In genomic region chr10:33559105-33559504, GRCh38 we compare ENCODE assay signal across 9 cellular contexts.
DNase-seq lines count a peak whose midpoint lies in the region; ATAC-seq, FAIRE-seq and TF ChIP-seq lines count a peak whose summit lies in the region.
"Had no signal": no experiment of that assay in that cellular context is flagged by ENCODE, and none has a peak within 500 bp of the region (broad histone marks: within the 10 kb centered on the region; RNA-seq: fewer than 3 reads in every experiment).

No MANE protein-coding gene starts in this region.

- CTCF ChIA-PET in mammary epithelial cell (lab: Charles Lee; ENCODE audit: low non-redundant PET) = interaction anchor here (0.7 to 0.9 kb wide), 2 partner anchors 72 to 223 kb away, joined by 3 read pairs; no protein-coding TSS in a partner anchor

- H3K27ac ChIP-seq in mammary epithelial cell (ENCODE audit: insufficient read depth, low read depth, low read length) (no peak overlapping the region), osteoblast (ENCODE audit: low read depth, low read length) (no peak overlapping the region), WERI-Rb-1 (no peak overlapping the region)

- no peak overlapping the region for H3K9ac ChIP-seq in mammary epithelial cell (ENCODE audit: insufficient read depth, low read length)

- no peaks in the 10 kb centered on the region for H3K9me3 ChIP-seq in mammary epithelial cell (replicated peaks; ENCODE audit: insufficient read depth, low read length)
- H3K9me3 ChIP-seq in osteoblast (ENCODE audit: low read depth, low read length) = no peaks in the 10 kb centered on the region
- no peaks in the 10 kb centered on the region for H3K9me3 ChIP-seq in WERI-Rb-1 (ENCODE audit: severe bottlenecking)

- in situ Hi-C loops in mammary epithelial cell (cut with MboI; ENCODE audit: low sequenced_read_pairs in 2 of 2) = no loop called here

- H3K4me3 Mint-ChIP-seq in chondrocyte (ENCODE audit: unreplicated experiment) = no peak overlapping the region
- H3K4me3 Mint-ChIP-seq: central memory CD8-positive, alpha-beta T cell; mesothelial cell of epicardium had no signal

- intact Hi-C loops in mammary epithelial cell (cut with micrococcal nuclease) = loop anchor here (2.0 kb wide), 1 partner anchor 224 kb away; the partner anchor contains the start of gene NRP1

- H2AFZ ChIP-seq in mammary epithelial cell (ENCODE audit: low read depth, low read length) (no peak overlapping the region), osteoblast (ENCODE audit: low read length) (no peak overlapping the region)

- peak overlapping the region; percentile 52 for H3K4me2 ChIP-seq in mammary epithelial cell (ENCODE audit: insufficient read depth, low read depth, low read length)
- H3K4me2 ChIP-seq in osteoblast (ENCODE audit: insufficient read depth, low read length) = peak overlapping the region; percentile 17

- peak in 1 of 2 donors; percentile 30 for TF ChIP-seq CTCF in mammary epithelial cell (conservative IDR thresholded peaks at IDR 0.05 in 1 of 2, IDR thresholded peaks at IDR 0.05 in 1 of 2; ENCODE audit: extremely low read depth in 1 of 2, insufficient read depth in 1 of 2, low read depth in 1 of 2, low read length in 2 of 2)
- peak; percentile 23 for TF ChIP-seq CTCF in osteoblast (IDR thresholded peaks at IDR 0.05; ENCODE audit: extremely low read depth, low read depth, low read length)
- TF ChIP-seq CTCF in WERI-Rb-1 (IDR thresholded peaks at IDR 0.05; ENCODE audit: low read depth, low read length) = no peak
- no peak for TF ChIP-seq CTCF in chondrocyte (IDR thresholded peaks at IDR 0.05)

- H3K79me2 ChIP-seq in mammary epithelial cell (ENCODE audit: insufficient read depth, low read length) = no peaks in the 10 kb centered on the region
- no peaks in the 10 kb centered on the region for H3K79me2 ChIP-seq in osteoblast (ENCODE audit: insufficient read depth, low read length)

- H3K4me1 Mint-ChIP-seq in chondrocyte (ENCODE audit: low read depth) = peaks cover 17% of the 10 kb centered on the region
- H3K4me1 Mint-ChIP-seq: central memory CD8-positive, alpha-beta T cell had no signal

- WGBS in mammary epithelial cell (ENCODE audit: low coverage, missing lambda C conversion rate) = 19% methylated on average over 3 of the region's 4 CpGs

- FAIRE-seq in HTR-8/SVneo (lab: Jason Lieb, UNC) = peak; percentile 90

- no peaks in the 10 kb centered on the region for H4K20me1 ChIP-seq in mammary epithelial cell (ENCODE audit: insufficient read depth, low read length)
- no peaks in the 10 kb centered on the region for H4K20me1 ChIP-seq in osteoblast (ENCODE audit: insufficient read depth, low read length)

- H3K36me3 ChIP-seq in mammary epithelial cell (ENCODE audit: insufficient read depth, low read length) (no peaks in the 10 kb centered on the region), osteoblast (ENCODE audit: insufficient read depth, low read length) (no peaks in the 10 kb centered on the region), WERI-Rb-1 (no peaks in the 10 kb centered on the region)

- peaks cover 13% of the 10 kb centered on the region for H3K27me3 Mint-ChIP-seq in chondrocyte (ENCODE audit: low read depth)

- BruUV-seq in mammary epithelial cell (replicated peaks; lab: Mats Ljungman, UMichigan) = no TSS peak

- H3K9me3 Mint-ChIP-seq in chondrocyte (ENCODE audit: low read depth) = no peaks in the 10 kb centered on the region
- H3K9me3 Mint-ChIP-seq: central memory CD8-positive, alpha-beta T cell; mesothelial cell of epicardium had no signal

- peaks cover 11% of the 10 kb centered on the region for H3K4me1 ChIP-seq in mammary epithelial cell (ENCODE audit: insufficient read depth, low read length)
- H3K4me1 ChIP-seq in osteoblast (ENCODE audit: insufficient read depth, low read length) = peaks cover 9% of the 10 kb centered on the region

- no peak for ATAC-seq in HG02610 (IDR thresholded peaks at IDR 0.05; ENCODE audit: unreplicated experiment)

- H3K27me3 ChIP-seq in mammary epithelial cell (ENCODE audit: insufficient read depth, low read length) (no peaks in the 10 kb centered on the region), osteoblast (ENCODE audit: insufficient read depth, low read length) (no peaks in the 10 kb centered on the region), WERI-Rb-1 (ENCODE audit: insufficient read depth, low read depth, severe bottlenecking) (no peaks in the 10 kb centered on the region)

- DNase-seq in Daoy (ENCODE audit: low read depth) (peak; percentile 77), HTR-8/SVneo (ENCODE audit: insufficient read length, low spot score) (peak; percentile 29), mammary epithelial cell (peak; percentile 75), osteoblast (ENCODE audit: insufficient read length, low spot score, missing footprints) (peak; percentile 91), WERI-Rb-1 (no peak), chondrocyte (ENCODE audit: low spot score) (no peak)

- H3K27ac Mint-ChIP-seq in chondrocyte (ENCODE audit: unreplicated experiment) = no peak overlapping the region
- H3K27ac Mint-ChIP-seq: mesothelial cell of epicardium had no signal

- H3K4me3 ChIP-seq in mammary epithelial cell (replicated peaks in 1 of 3; ENCODE audit: insufficient read depth in 1 of 3, low read depth in 2 of 3, low read length in 3 of 3) (no peak overlapping the region), osteoblast (ENCODE audit: insufficient read depth, low read length) (no peak overlapping the region), WERI-Rb-1 (ENCODE audit: low read depth, low read length) (no peak overlapping the region)

- H3K36me3 Mint-ChIP-seq in chondrocyte (ENCODE audit: low read depth) = peaks cover 2% of the 10 kb centered on the region
- H3K36me3 Mint-ChIP-seq: mesothelial cell of epicardium had no signal

- dilution Hi-C loops in mammary epithelial cell (cut with HindIII; ENCODE audit: low sequenced_read_pairs) = no loop called here

Comparison
In these comparisons a context has a peak if more than half of its experiments do, and no peak if none do; other contexts are left out.
1. DNase-seq: peak in Daoy (single experiment), HTR-8/SVneo (single experiment), mammary epithelial cell (single experiment) and osteoblast (single experiment); none in WERI-Rb-1 (single experiment) and chondrocyte (single experiment).